29 cellular contexts compared by ENCODE assay signal in the genomic region with DNA sequence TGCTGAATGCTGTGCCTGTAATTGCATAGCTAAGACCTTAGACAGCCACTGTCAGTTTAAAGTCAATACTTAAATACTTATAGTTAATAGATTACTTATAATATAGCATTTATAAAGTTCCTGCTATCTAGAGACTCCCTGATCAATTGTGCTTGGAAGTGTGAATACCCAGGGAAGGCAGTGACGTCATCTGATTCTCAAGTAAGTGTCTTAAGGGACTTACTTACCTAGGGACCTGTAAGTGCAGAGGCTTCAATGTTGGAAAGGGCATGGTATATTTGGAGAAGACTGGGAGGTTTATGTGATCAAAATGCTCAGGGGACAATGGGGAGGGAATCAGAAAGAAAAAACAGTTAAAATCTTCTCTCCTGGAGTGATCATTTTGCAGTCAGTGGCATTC. TPM values are rescaled to one million over a fixed set of nuclear protein-coding genes. Genes with fewer than 3 reads are reported as not detected.
"Had no signal": no experiment of that assay in that cellular context is flagged by ENCODE, and none has a peak within 500 bp of the region (broad histone marks: within the 10 kb centered on the region; RNA-seq: fewer than 3 reads in every experiment).

No MANE protein-coding gene starts in this region.

- H3K4me3 ChIP-seq: ascending aorta, breast epithelium, cardiac muscle cell, colonic mucosa, esophagus squamous epithelium had no signal

- H3K9me3 ChIP-seq: colonic mucosa had no signal

- H3K36me3 ChIP-seq: ascending aorta, breast epithelium, cardiac muscle cell, colonic mucosa, esophagus squamous epithelium had no signal

- H3K4me3 Mint-ChIP-seq: activated CD4-positive, alpha-beta memory T cell treated with anti-CD3 and anti-CD28 coated beads for 36 hours; activated CD4-positive, alpha-beta T cell treated with anti-CD3 and anti-CD28 coated beads for 36 hours; activated CD4-positive, alpha-beta T cell treated with anti-CD3 and anti-CD28 coated beads, Interleukin-2, amount 10 ng/mL, durations not matched to agents 24 days and 14 days; activated CD8-positive, alpha-beta memory T cell treated with anti-CD3 and anti-CD28 coated beads, Interleukin-2, amount 10 ng/mL, durations not matched to agents 7 days and 5 days; activated CD8-positive, alpha-beta T cell treated with anti-CD3 and anti-CD28 coated beads, Interleukin-2, amount 10 ng/mL, durations not matched to agents 7 days and 5 days; activated naive CD4-positive, alpha-beta T cell treated with anti-CD3 and anti-CD28 coated beads, Interleukin-2, amount 10 ng/mL, durations not matched to agents 7 days and 5 days; activated naive CD8-positive, alpha-beta T cell treated with anti-CD3 and anti-CD28 coated beads, Interleukin-2, amount 10 ng/mL, durations not matched to agents 7 days and 5 days; activated T-helper 1 cell treated with anti-CD3 and anti-CD28 coated beads, Interleukin-12 subunit alpha, Interleukin-12 subunit beta, Interleukin-2, Interleukin-4 antibody, amounts not matched to agents 30 ng/mL and 10 ng/mL and 1 ng/mL, durations not matched to agents 14 hours and 24 hours and 36 hours; brain had no signal

- H3K4me1 ChIP-seq: breast epithelium, colonic mucosa, esophagus squamous epithelium had no signal

- H3K36me3 Mint-ChIP-seq: activated CD4-positive, alpha-beta memory T cell treated with anti-CD3 and anti-CD28 coated beads for 36 hours; activated CD8-positive, alpha-beta memory T cell treated with anti-CD3 and anti-CD28 coated beads, Interleukin-2, amount 10 ng/mL, durations not matched to agents 7 days and 5 days; activated naive CD4-positive, alpha-beta T cell treated with anti-CD3 and anti-CD28 coated beads, Interleukin-2, amount 10 ng/mL, durations not matched to agents 7 days and 5 days; activated naive CD8-positive, alpha-beta T cell treated with anti-CD3 and anti-CD28 coated beads, Interleukin-2, amount 10 ng/mL, durations not matched to agents 7 days and 5 days had no signal

- H3K27me3 Mint-ChIP-seq: activated CD4-positive, alpha-beta memory T cell treated with anti-CD3 and anti-CD28 coated beads for 36 hours; activated CD4-positive, alpha-beta T cell treated with anti-CD3 and anti-CD28 coated beads for 36 hours; activated CD4-positive, alpha-beta T cell treated with anti-CD3 and anti-CD28 coated beads, Interleukin-2, amount 10 ng/mL, durations not matched to agents 24 days and 14 days; activated CD8-positive, alpha-beta memory T cell treated with anti-CD3 and anti-CD28 coated beads, Interleukin-2, amount 10 ng/mL, durations not matched to agents 7 days and 5 days; activated naive CD4-positive, alpha-beta T cell treated with anti-CD3 and anti-CD28 coated beads, Interleukin-2, amount 10 ng/mL, durations not matched to agents 7 days and 5 days; activated naive CD8-positive, alpha-beta T cell treated with anti-CD3 and anti-CD28 coated beads, Interleukin-2, amount 10 ng/mL, durations not matched to agents 7 days and 5 days; brain had no signal

- H3K27me3 ChIP-seq: ascending aorta, breast epithelium, cardiac muscle cell, colonic mucosa, esophagus squamous epithelium had no signal

- DNase-seq: activated CD4-positive, alpha-beta memory T cell treated with anti-CD3 and anti-CD28 coated beads for 36 hours; activated CD4-positive, alpha-beta T cell treated with anti-CD3 and anti-CD28 coated beads for 36 hours; activated CD4-positive, alpha-beta T cell treated with anti-CD3 and anti-CD28 coated beads, Interleukin-2, amount 10 ng/mL, durations not matched to agents 24 days and 14 days; activated CD4-positive, CD25-positive, alpha-beta regulatory T cell; activated CD4-positive, CD25-positive, alpha-beta regulatory T cell treated with anti-CD3 and anti-CD28 coated beads, Interleukin-2, amount 50 U/mL, for 72 hours; activated CD8-positive, alpha-beta memory T cell treated with anti-CD3 and anti-CD28 coated beads, Interleukin-2, amount 10 ng/mL, durations not matched to agents 7 days and 5 days; activated CD8-positive, alpha-beta memory T cell treated with anti-CD3 and anti-CD28 coated beads, Interleukin-2, amount 50 U/mL, for 4 hours; activated CD8-positive, alpha-beta T cell treated with anti-CD3 and anti-CD28 coated beads, Interleukin-2, amount 10 ng/mL, durations not matched to agents 7 days and 5 days; activated effector memory CD4-positive, alpha-beta T cell treated with anti-CD3 and anti-CD28 coated beads, Interleukin-2, amount 50 U/mL, for 16 hours; activated naive CD4-positive, alpha-beta T cell treated with anti-CD3 and anti-CD28 coated beads, Interleukin-2, amount 10 ng/mL, durations not matched to agents 7 days and 5 days; activated naive CD8-positive, alpha-beta T cell treated with anti-CD3 and anti-CD28 coated beads, Interleukin-2, amount 10 ng/mL, durations not matched to agents 7 days and 5 days; activated T-cell treated with anti-CD3 and anti-CD28 coated beads, Interleukin-2, amount 50 U/mL, for 1 hour; activated T-cell treated with anti-CD3 and anti-CD28 coated beads, Interleukin-2, amount 50 U/mL, for 48 hours; central memory CD4-positive, alpha-beta T cell; cerebellar nuclear complex; colonic mucosa; effector CD8-positive, alpha-beta T cell; esophagus squamous epithelium; head of caudate nucleus; T-helper 2 cell had no signal

- H3K4me1 Mint-ChIP-seq: activated CD4-positive, alpha-beta T cell treated with anti-CD3 and anti-CD28 coated beads for 36 hours; activated CD4-positive, alpha-beta T cell treated with anti-CD3 and anti-CD28 coated beads, Interleukin-2, amount 10 ng/mL, durations not matched to agents 24 days and 14 days; activated CD8-positive, alpha-beta memory T cell treated with anti-CD3 and anti-CD28 coated beads, Interleukin-2, amount 10 ng/mL, durations not matched to agents 7 days and 5 days; activated naive CD4-positive, alpha-beta T cell treated with anti-CD3 and anti-CD28 coated beads, Interleukin-2, amount 10 ng/mL, durations not matched to agents 7 days and 5 days; activated naive CD8-positive, alpha-beta T cell treated with anti-CD3 and anti-CD28 coated beads, Interleukin-2, amount 10 ng/mL, durations not matched to agents 7 days and 5 days had no signal

- H3K27ac Mint-ChIP-seq: activated CD4-positive, alpha-beta memory T cell treated with anti-CD3 and anti-CD28 coated beads for 36 hours; activated CD4-positive, alpha-beta T cell treated with anti-CD3 and anti-CD28 coated beads for 36 hours; activated CD4-positive, alpha-beta T cell treated with anti-CD3 and anti-CD28 coated beads, Interleukin-2, amount 10 ng/mL, durations not matched to agents 24 days and 14 days; activated CD8-positive, alpha-beta memory T cell treated with anti-CD3 and anti-CD28 coated beads, Interleukin-2, amount 10 ng/mL, durations not matched to agents 7 days and 5 days; activated CD8-positive, alpha-beta T cell treated with anti-CD3 and anti-CD28 coated beads, Interleukin-2, amount 10 ng/mL, durations not matched to agents 7 days and 5 days; activated naive CD4-positive, alpha-beta T cell treated with anti-CD3 and anti-CD28 coated beads, Interleukin-2, amount 10 ng/mL, durations not matched to agents 7 days and 5 days; activated naive CD4-positive, alpha-beta T cell treated with anti-CD3 and anti-CD28 coated beads, Interleukin-2, amount 50 U/mL, for 72 hours; activated naive CD8-positive, alpha-beta T cell treated with anti-CD3 and anti-CD28 coated beads, Interleukin-2, amount 10 ng/mL, durations not matched to agents 7 days and 5 days; activated T-helper 1 cell treated with anti-CD3 and anti-CD28 coated beads, Interleukin-12 subunit alpha, Interleukin-12 subunit beta, Interleukin-2, Interleukin-4 antibody, amounts not matched to agents 30 ng/mL and 10 ng/mL and 1 ng/mL, durations not matched to agents 14 hours and 24 hours and 36 hours; activated T-helper 2 cell treated with anti-CD3 and anti-CD28 coated beads, Interferon-gamma antibody, Interleukin-2, Interleukin-4, amounts not matched to agents 10 μg/mL and 5 μg/mL and 100 μg/mL, durations not matched to agents 14 hours and 24 hours and 36 hours; brain had no signal

RNA-seq across cellular contexts. Expression of a gene that starts 55.0 kb away (rescaled TPM):
- total RNA-seq: activated CD4-positive, alpha-beta memory T cell treated with anti-CD3 and anti-CD28 coated beads for 36 hours; activated CD4-positive, alpha-beta T cell treated with anti-CD3 and anti-CD28 coated beads for 36 hours; activated CD4-positive, alpha-beta T cell treated with anti-CD3 and anti-CD28 coated beads, Interleukin-2, amount 10 ng/mL, durations not matched to agents 24 days and 14 days; activated CD8-positive, alpha-beta memory T cell treated with anti-CD3 and anti-CD28 coated beads for 36 hours; activated CD8-positive, alpha-beta T cell treated with anti-CD3 and anti-CD28 coated beads, Interleukin-2, amount 10 ng/mL, durations not matched to agents 7 days and 5 days; dermis microvascular lymphatic vessel endothelial cell had no signal
